ENCODE assay signal across 15 cellular contexts in genomic region chr3:64294771-64295170, GRCh38.
DNase-seq lines count a peak whose midpoint lies in the region; TF ChIP-seq lines count a peak whose summit lies in the region.
"Had no signal": no experiment of that assay in that cellular context is flagged by ENCODE, and none has a peak within 500 bp of the region (broad histone marks: within the 10 kb centered on the region; RNA-seq: fewer than 3 reads in every experiment).

No MANE protein-coding gene starts in this region.

- peak overlapping the region; percentile 27 for H3K27ac ChIP-seq in rectal smooth muscle tissue (ENCODE audit: low read depth, low read length)

- H3K9ac ChIP-seq in rectal smooth muscle tissue (ENCODE audit: low read length), result no peak overlapping the region

- no peak for TF ChIP-seq CTCF in chondrocyte (IDR thresholded peaks at IDR 0.05)

- H3K9me3 Mint-ChIP-seq in chondrocyte (ENCODE audit: low read depth), result peaks cover 3% of the 10 kb centered on the region

- no peaks in the 10 kb centered on the region for H3K27me3 ChIP-seq in rectal smooth muscle tissue (ENCODE audit: control insufficient read depth, insufficient read depth, low read length)

- H3K36me3 ChIP-seq in rectal smooth muscle tissue (ENCODE audit: control insufficient read depth, insufficient read depth, low read length), result no peaks in the 10 kb centered on the region

- no peak overlapping the region for H3K4me3 Mint-ChIP-seq in chondrocyte (ENCODE audit: unreplicated experiment)
- H3K4me3 Mint-ChIP-seq: B cell; CD4-positive, alpha-beta T cell had no signal

- H3K4me1 Mint-ChIP-seq in chondrocyte (ENCODE audit: low read depth), result peaks cover 32% of the 10 kb centered on the region
- H3K4me1 Mint-ChIP-seq: B cell had no signal

- no peak overlapping the region for H3K4me3 ChIP-seq in rectal smooth muscle tissue (ENCODE audit: low read length)
- H3K4me3 ChIP-seq: GM23248 had no signal

- DNase-seq in NCI-H82 (lab: John Stamatoyannopoulos, UW) (peak; percentile 43), chondrocyte (ENCODE audit: low spot score) (no peak), D341Med (ENCODE audit: low spot score) (no peak), NCI-H524 treated with DMSO at 0.1 percent for 48 hours (lab: John Stamatoyannopoulos, UW) (no peak), NCI-H69 (lab: John Stamatoyannopoulos, UW) (no peak), SW 1271 (lab: John Stamatoyannopoulos, UW) (no peak)
- DNase-seq: C1 segment of cervical spinal cord; CD4-positive, alpha-beta T cell; COR-L47; DND-41; GDM1; GM23248; IMR-90 had no signal

- H3K27ac Mint-ChIP-seq in chondrocyte (ENCODE audit: unreplicated experiment), result peak overlapping the region; percentile 13
- H3K27ac Mint-ChIP-seq: B cell; CD4-positive, alpha-beta T cell had no signal

- no peaks in the 10 kb centered on the region for H3K27me3 Mint-ChIP-seq in chondrocyte (ENCODE audit: low read depth)
- H3K27me3 Mint-ChIP-seq: CD4-positive, alpha-beta T cell had no signal

- H3K36me3 Mint-ChIP-seq in chondrocyte (ENCODE audit: low read depth), result no peaks in the 10 kb centered on the region

- H3K4me1 ChIP-seq in rectal smooth muscle tissue (ENCODE audit: control insufficient read depth, insufficient read depth, low read length), result peaks cover 10% of the 10 kb centered on the region
